ENCODE assay signal across 12 cellular contexts in genomic region chr5:143680672-143681259, GRCh38.
"Had no signal": no experiment of that assay in that cellular context is flagged by ENCODE, and none has a peak within 500 bp of the region (broad histone marks: within the 10 kb centered on the region; RNA-seq: fewer than 3 reads in every experiment).

No MANE protein-coding gene starts in this region.

- H3K4me3 ChIP-seq: left lung, right atrium auricular region had no signal

- H3K4me3 Mint-ChIP-seq: activated CD4-positive, alpha-beta T cell treated with anti-CD3 and anti-CD28 coated beads, Interleukin-2, amount 10 ng/mL, durations not matched to agents 7 days and 5 days; activated naive CD4-positive, alpha-beta T cell treated with anti-CD3 and anti-CD28 coated beads for 36 hours; naive thymus-derived CD8-positive, alpha-beta T cell had no signal

- H3K9me3 ChIP-seq: left lung, right atrium auricular region had no signal

- H3K36me3 ChIP-seq: left lung, right atrium auricular region had no signal

- H3K27me3 ChIP-seq: left lung, right atrium auricular region had no signal

- H3K4me1 ChIP-seq: left lung had no signal

- ATAC-seq: naive thymus-derived CD8-positive, alpha-beta T cell had no signal

- DNase-seq: activated CD4-positive, alpha-beta T cell treated with anti-CD3 and anti-CD28 coated beads, Interleukin-2, amount 10 ng/mL, durations not matched to agents 7 days and 5 days; activated naive CD4-positive, alpha-beta T cell treated with anti-CD3 and anti-CD28 coated beads for 36 hours; hypothalamus; kidney; left lung; naive thymus-derived CD8-positive, alpha-beta T cell; small intestine; stimulated activated CD4-positive, alpha-beta T cell treated with anti-CD3 and anti-CD28 coated beads, Interleukin-4, amount 100 ng/mL, for 4 hours; stimulated activated CD8-positive, alpha-beta memory T cell treated with anti-CD3 and anti-CD28 coated beads, Interleukin-4, amount 100 ng/mL, for 48 hours; stimulated activated naive CD4-positive, alpha-beta T cell treated with Interleukin-2 at 50 U/mL for 16 hours had no signal

- H3K27ac Mint-ChIP-seq: activated CD4-positive, alpha-beta T cell treated with anti-CD3 and anti-CD28 coated beads, Interleukin-2, amount 10 ng/mL, durations not matched to agents 7 days and 5 days; activated naive CD4-positive, alpha-beta T cell treated with anti-CD3 and anti-CD28 coated beads for 36 hours; naive thymus-derived CD8-positive, alpha-beta T cell; progenitor cell of endocrine pancreas had no signal

- H3K4me1 Mint-ChIP-seq: naive thymus-derived CD8-positive, alpha-beta T cell had no signal

- H3K27me3 Mint-ChIP-seq: activated CD4-positive, alpha-beta T cell treated with anti-CD3 and anti-CD28 coated beads, Interleukin-2, amount 10 ng/mL, durations not matched to agents 7 days and 5 days had no signal

- H3K27ac ChIP-seq: left lung had no signal

- H3K36me3 Mint-ChIP-seq: naive thymus-derived CD8-positive, alpha-beta T cell had no signal
